1 cellular context compared by ENCODE assay signal in the genomic region with DNA sequence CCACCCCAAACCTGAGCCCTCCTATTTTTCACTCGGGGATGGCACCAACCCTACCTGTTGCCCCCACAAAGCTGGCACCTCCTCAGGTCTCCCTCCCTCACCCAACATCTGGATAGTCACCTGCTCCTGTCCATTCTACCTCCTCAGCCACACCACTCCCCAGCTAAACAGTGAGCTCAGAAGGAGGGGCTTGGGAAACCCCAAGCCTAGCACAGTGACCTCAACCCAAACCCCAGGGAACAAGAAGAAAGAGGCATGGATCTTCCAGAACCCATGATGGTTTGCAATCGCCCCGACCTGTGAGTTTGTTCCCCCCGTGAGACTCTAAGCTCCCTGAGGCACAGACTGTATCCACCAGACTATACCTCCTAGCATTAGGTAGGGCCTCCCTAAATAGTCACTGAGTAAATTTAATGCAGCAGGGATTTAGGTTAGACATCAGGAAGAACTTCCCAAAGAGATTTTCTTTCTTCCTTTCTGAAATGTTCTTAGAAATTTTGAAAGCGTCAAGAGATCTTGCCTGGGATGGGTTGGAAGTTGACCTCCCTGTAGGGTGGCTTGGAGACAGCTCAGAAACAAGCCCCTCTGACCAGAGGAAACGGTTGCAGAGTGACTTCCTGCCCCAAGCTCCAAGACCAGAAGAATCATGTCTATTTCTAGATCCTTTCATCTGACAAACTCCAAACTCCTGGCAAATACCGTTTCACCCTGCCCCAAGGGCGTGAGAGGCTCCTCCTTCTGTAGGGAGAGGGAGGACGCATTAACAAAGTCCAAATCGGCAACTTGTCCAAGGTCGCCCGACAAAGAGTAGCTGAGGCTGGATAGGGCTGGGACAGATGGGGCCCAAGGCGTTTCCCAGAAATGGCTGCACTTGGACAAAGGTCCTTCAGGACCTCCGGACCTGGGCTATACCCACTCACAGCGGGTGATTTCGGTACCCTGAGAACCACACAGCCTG.
A peak's percentile ranks its signal among the peaks of the same experiment; 100 is the strongest.
TF ChIP-seq lines count a peak whose summit lies in the region.

No MANE protein-coding gene starts in this region.

TF ChIP-seq in HEK293, 187 proteins besides CTCF, POLR2A, EP300 and RAD21:
- TF ChIP-seq, protein P1, sequence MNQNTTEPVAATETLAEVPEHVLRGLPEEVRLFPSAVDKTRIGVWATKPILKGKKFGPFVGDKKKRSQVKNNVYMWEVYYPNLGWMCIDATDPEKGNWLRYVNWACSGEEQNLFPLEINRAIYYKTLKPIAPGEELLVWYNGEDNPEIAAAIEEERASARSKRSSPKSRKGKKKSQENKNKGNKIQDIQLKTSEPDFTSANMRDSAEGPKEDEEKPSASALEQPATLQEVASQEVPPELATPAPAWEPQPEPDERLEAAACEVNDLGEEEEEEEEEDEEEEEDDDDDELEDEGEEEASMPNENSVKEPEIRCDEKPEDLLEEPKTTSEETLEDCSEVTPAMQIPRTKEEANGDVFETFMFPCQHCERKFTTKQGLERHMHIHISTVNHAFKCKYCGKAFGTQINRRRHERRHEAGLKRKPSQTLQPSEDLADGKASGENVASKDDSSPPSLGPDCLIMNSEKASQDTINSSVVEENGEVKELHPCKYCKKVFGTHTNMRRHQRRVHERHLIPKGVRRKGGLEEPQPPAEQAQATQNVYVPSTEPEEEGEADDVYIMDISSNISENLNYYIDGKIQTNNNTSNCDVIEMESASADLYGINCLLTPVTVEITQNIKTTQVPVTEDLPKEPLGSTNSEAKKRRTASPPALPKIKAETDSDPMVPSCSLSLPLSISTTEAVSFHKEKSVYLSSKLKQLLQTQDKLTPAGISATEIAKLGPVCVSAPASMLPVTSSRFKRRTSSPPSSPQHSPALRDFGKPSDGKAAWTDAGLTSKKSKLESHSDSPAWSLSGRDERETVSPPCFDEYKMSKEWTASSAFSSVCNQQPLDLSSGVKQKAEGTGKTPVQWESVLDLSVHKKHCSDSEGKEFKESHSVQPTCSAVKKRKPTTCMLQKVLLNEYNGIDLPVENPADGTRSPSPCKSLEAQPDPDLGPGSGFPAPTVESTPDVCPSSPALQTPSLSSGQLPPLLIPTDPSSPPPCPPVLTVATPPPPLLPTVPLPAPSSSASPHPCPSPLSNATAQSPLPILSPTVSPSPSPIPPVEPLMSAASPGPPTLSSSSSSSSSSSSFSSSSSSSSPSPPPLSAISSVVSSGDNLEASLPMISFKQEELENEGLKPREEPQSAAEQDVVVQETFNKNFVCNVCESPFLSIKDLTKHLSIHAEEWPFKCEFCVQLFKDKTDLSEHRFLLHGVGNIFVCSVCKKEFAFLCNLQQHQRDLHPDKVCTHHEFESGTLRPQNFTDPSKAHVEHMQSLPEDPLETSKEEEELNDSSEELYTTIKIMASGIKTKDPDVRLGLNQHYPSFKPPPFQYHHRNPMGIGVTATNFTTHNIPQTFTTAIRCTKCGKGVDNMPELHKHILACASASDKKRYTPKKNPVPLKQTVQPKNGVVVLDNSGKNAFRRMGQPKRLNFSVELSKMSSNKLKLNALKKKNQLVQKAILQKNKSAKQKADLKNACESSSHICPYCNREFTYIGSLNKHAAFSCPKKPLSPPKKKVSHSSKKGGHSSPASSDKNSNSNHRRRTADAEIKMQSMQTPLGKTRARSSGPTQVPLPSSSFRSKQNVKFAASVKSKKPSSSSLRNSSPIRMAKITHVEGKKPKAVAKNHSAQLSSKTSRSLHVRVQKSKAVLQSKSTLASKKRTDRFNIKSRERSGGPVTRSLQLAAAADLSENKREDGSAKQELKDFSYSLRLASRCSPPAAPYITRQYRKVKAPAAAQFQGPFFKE (tag by site-specific recombination; IDR thresholded peaks at IDR 0.05; ENCODE audit: borderline replicate concordance), result no peak
- TF ChIP-seq ZNF433 (tag by site-specific recombination; IDR thresholded peaks at IDR 0.05; ENCODE audit: low read depth) (no peak), ZNF473 (tag by site-specific recombination; IDR thresholded peaks at IDR 0.05) (no peak), GLIS2 (tag by site-specific recombination; IDR thresholded peaks at IDR 0.05) (no peak), ZNF138 (tag by site-specific recombination; IDR thresholded peaks at IDR 0.05; ENCODE audit: borderline replicate concordance) (no peak), ZSCAN16 (tag by site-specific recombination; IDR thresholded peaks at IDR 0.05) (no peak), ZNF664 (tag by site-specific recombination; IDR thresholded peaks at IDR 0.05) (peak; percentile 76), ZNF624 (tag by site-specific recombination; IDR thresholded peaks at IDR 0.05) (no peak), ZNF555 (tag by site-specific recombination; conservative IDR thresholded peaks at IDR 0.05) (no peak), SCRT2 (tag by site-specific recombination; IDR thresholded peaks at IDR 0.05) (peak; percentile 77), ZNF600 (tag by site-specific recombination; IDR thresholded peaks at IDR 0.05) (no peak)
- TF ChIP-seq, protein P2, sequence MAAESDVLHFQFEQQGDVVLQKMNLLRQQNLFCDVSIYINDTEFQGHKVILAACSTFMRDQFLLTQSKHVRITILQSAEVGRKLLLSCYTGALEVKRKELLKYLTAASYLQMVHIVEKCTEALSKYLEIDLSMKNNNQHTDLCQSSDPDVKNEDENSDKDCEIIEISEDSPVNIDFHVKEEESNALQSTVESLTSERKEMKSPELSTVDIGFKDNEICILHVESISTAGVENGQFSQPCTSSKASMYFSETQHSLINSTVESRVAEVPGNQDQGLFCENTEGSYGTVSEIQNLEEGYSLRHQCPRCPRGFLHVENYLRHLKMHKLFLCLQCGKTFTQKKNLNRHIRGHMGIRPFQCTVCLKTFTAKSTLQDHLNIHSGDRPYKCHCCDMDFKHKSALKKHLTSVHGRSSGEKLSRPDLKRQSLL (tag by site-specific recombination; IDR thresholded peaks at IDR 0.05), result no peak
